ENCODE assay signal across 34 cellular contexts in genomic region chr6:24545691-24546090, GRCh38. TPM values are rescaled to one million over a fixed set of nuclear protein-coding genes. Genes with fewer than 3 reads are reported as not detected.
"Had no signal": no experiment of that assay in that cellular context is flagged by ENCODE, and none has a peak within 500 bp of the region (broad histone marks: within the 10 kb centered on the region; RNA-seq: fewer than 3 reads in every experiment).

No MANE protein-coding gene starts in this region.

- H3K4me2 ChIP-seq: hepatocyte had no signal

- H3K27me3 ChIP-seq: adrenal gland, ascending aorta, gastrocnemius medialis, hepatocyte had no signal

- H3K4me3 ChIP-seq: adrenal gland, ascending aorta, esophagus muscularis mucosa, gastrocnemius medialis, heart right ventricle, hepatocyte had no signal

- H3K27ac ChIP-seq: adrenal gland, ascending aorta, esophagus muscularis mucosa, foreskin keratinocyte, gastrocnemius medialis, heart right ventricle, hepatocyte had no signal

- H2AFZ ChIP-seq: hepatocyte had no signal

- H3K4me1 ChIP-seq: adrenal gland, ascending aorta, esophagus muscularis mucosa, foreskin keratinocyte, gastrocnemius medialis had no signal

- H3K9me3 ChIP-seq: adrenal gland, ascending aorta, esophagus muscularis mucosa, gastrocnemius medialis, heart right ventricle had no signal

- H3K36me3 ChIP-seq: adrenal gland, ascending aorta, esophagus muscularis mucosa, gastrocnemius medialis, heart right ventricle had no signal

- H3K79me2 ChIP-seq: hepatocyte had no signal

- DNase-seq: activated CD4-positive, alpha-beta memory T cell treated with anti-CD3 and anti-CD28 coated beads for 36 hours; activated CD4-positive, alpha-beta T cell treated with anti-CD3 and anti-CD28 coated beads for 36 hours; activated CD4-positive, alpha-beta T cell treated with anti-CD3 and anti-CD28 coated beads, Interleukin-2, amount 10 ng/mL, durations not matched to agents 24 days and 14 days; activated CD4-positive, CD25-positive, alpha-beta regulatory T cell; activated CD4-positive, CD25-positive, alpha-beta regulatory T cell treated with anti-CD3 and anti-CD28 coated beads, Interleukin-2, amount 50 U/mL, for 72 hours; activated CD8-positive, alpha-beta memory T cell treated with anti-CD3 and anti-CD28 coated beads, Interleukin-2, amount 10 ng/mL, durations not matched to agents 7 days and 5 days; activated CD8-positive, alpha-beta memory T cell treated with anti-CD3 and anti-CD28 coated beads, Interleukin-2, amount 50 U/mL, for 4 hours; activated CD8-positive, alpha-beta T cell treated with anti-CD3 and anti-CD28 coated beads, Interleukin-2, amount 10 ng/mL, durations not matched to agents 7 days and 5 days; activated effector memory CD4-positive, alpha-beta T cell treated with anti-CD3 and anti-CD28 coated beads, Interleukin-2, amount 50 U/mL, for 16 hours; activated naive CD4-positive, alpha-beta T cell treated with anti-CD3 and anti-CD28 coated beads for 36 hours; activated naive CD8-positive, alpha-beta T cell treated with anti-CD3 and anti-CD28 coated beads for 36 hours; activated naive CD8-positive, alpha-beta T cell treated with anti-CD3 and anti-CD28 coated beads, Interleukin-2, amount 50 U/mL, for 24 hours; activated T-cell treated with anti-CD3 and anti-CD28 coated beads, Interleukin-2, amount 50 U/mL, for 1 hour; activated T-cell treated with anti-CD3 and anti-CD28 coated beads, Interleukin-2, amount 50 U/mL, for 48 hours; adrenal gland; cortex of kidney; dermis blood vessel endothelial cell; effector CD4-positive, alpha-beta T cell; effector memory CD8-positive, alpha-beta T cell; erythroblast; foreskin keratinocyte; gastrocnemius medialis; heart right ventricle; T-helper 17 cell; T1000 had no signal

- H3K4me3 Mint-ChIP-seq: activated CD4-positive, alpha-beta memory T cell treated with anti-CD3 and anti-CD28 coated beads for 36 hours; activated CD4-positive, alpha-beta T cell treated with anti-CD3 and anti-CD28 coated beads for 36 hours; activated CD4-positive, alpha-beta T cell treated with anti-CD3 and anti-CD28 coated beads, Interleukin-2, amount 10 ng/mL, durations not matched to agents 24 days and 14 days; activated CD8-positive, alpha-beta memory T cell treated with anti-CD3 and anti-CD28 coated beads, Interleukin-2, amount 10 ng/mL, durations not matched to agents 7 days and 5 days; activated CD8-positive, alpha-beta T cell treated with anti-CD3 and anti-CD28 coated beads, Interleukin-2, amount 10 ng/mL, durations not matched to agents 7 days and 5 days; activated naive CD4-positive, alpha-beta T cell treated with anti-CD3 and anti-CD28 coated beads for 36 hours; activated naive CD4-positive, alpha-beta T cell treated with anti-CD3 and anti-CD28 coated beads, Interleukin-2, amount 50 U/mL, for 24 hours; activated naive CD8-positive, alpha-beta T cell treated with anti-CD3 and anti-CD28 coated beads for 36 hours; activated naive CD8-positive, alpha-beta T cell treated with anti-CD3 and anti-CD28 coated beads, Interleukin-2, amount 50 U/mL, for 24 hours; activated T-helper 1 cell treated with anti-CD3 and anti-CD28 coated beads, Interleukin-12 subunit alpha, Interleukin-12 subunit beta, Interleukin-2, Interleukin-4 antibody, amounts not matched to agents 30 ng/mL and 10 ng/mL and 1 ng/mL, durations not matched to agents 14 hours and 24 hours and 36 hours; central memory CD8-positive, alpha-beta T cell; effector memory CD8-positive, alpha-beta T cell; T-helper 17 cell; T-helper 2 cell treated with Interferon-gamma antibody and Interleukin-4, amounts not matched to agents 5 μg/mL and 100 μg/mL, for 36 hours had no signal

- H3K27ac Mint-ChIP-seq: activated CD4-positive, alpha-beta memory T cell treated with anti-CD3 and anti-CD28 coated beads for 36 hours; activated CD4-positive, alpha-beta T cell treated with anti-CD3 and anti-CD28 coated beads for 36 hours; activated CD4-positive, alpha-beta T cell treated with anti-CD3 and anti-CD28 coated beads, Interleukin-2, amount 10 ng/mL, durations not matched to agents 24 days and 14 days; activated CD8-positive, alpha-beta memory T cell treated with anti-CD3 and anti-CD28 coated beads, Interleukin-2, amount 10 ng/mL, durations not matched to agents 7 days and 5 days; activated CD8-positive, alpha-beta T cell treated with anti-CD3 and anti-CD28 coated beads, Interleukin-2, amount 10 ng/mL, durations not matched to agents 7 days and 5 days; activated naive CD4-positive, alpha-beta T cell treated with anti-CD3 and anti-CD28 coated beads for 36 hours; activated naive CD4-positive, alpha-beta T cell treated with anti-CD3 and anti-CD28 coated beads, Interleukin-2, amount 50 U/mL, for 24 hours; activated naive CD8-positive, alpha-beta T cell treated with anti-CD3 and anti-CD28 coated beads for 36 hours; activated naive CD8-positive, alpha-beta T cell treated with anti-CD3 and anti-CD28 coated beads, Interleukin-2, amount 50 U/mL, for 24 hours; activated T-helper 1 cell treated with anti-CD3 and anti-CD28 coated beads, Interleukin-12 subunit alpha, Interleukin-12 subunit beta, Interleukin-2, Interleukin-4 antibody, amounts not matched to agents 30 ng/mL and 10 ng/mL and 1 ng/mL, durations not matched to agents 14 hours and 24 hours and 36 hours; activated T-helper 2 cell treated with anti-CD3 and anti-CD28 coated beads, Interferon-gamma antibody, Interleukin-2, Interleukin-4, amounts not matched to agents 10 μg/mL and 5 μg/mL and 100 μg/mL, durations not matched to agents 14 hours and 24 hours and 36 hours; effector memory CD8-positive, alpha-beta T cell; T-helper 17 cell; T-helper 2 cell treated with Interferon-gamma antibody and Interleukin-4, amounts not matched to agents 5 μg/mL and 100 μg/mL, for 36 hours had no signal

- H3K4me1 Mint-ChIP-seq: central memory CD8-positive, alpha-beta T cell; T-helper 17 cell had no signal

- ATAC-seq: activated CD4-positive, alpha-beta T cell treated with anti-CD3 and anti-CD28 coated beads for 36 hours; activated CD8-positive, alpha-beta memory T cell treated with anti-CD3 and anti-CD28 coated beads, Interleukin-2, amount 10 ng/mL, durations not matched to agents 7 days and 5 days; activated CD8-positive, alpha-beta T cell treated with anti-CD3 and anti-CD28 coated beads, Interleukin-2, amount 10 ng/mL, durations not matched to agents 7 days and 5 days; activated naive CD8-positive, alpha-beta T cell treated with anti-CD3 and anti-CD28 coated beads, Interleukin-2, amount 50 U/mL, for 24 hours; effector memory CD8-positive, alpha-beta T cell; foreskin keratinocyte; gastrocnemius medialis; T-helper 17 cell had no signal

- H3K36me3 Mint-ChIP-seq: activated CD4-positive, alpha-beta memory T cell treated with anti-CD3 and anti-CD28 coated beads for 36 hours; activated CD8-positive, alpha-beta memory T cell treated with anti-CD3 and anti-CD28 coated beads, Interleukin-2, amount 10 ng/mL, durations not matched to agents 7 days and 5 days; activated naive CD4-positive, alpha-beta T cell treated with anti-CD3 and anti-CD28 coated beads, Interleukin-2, amount 50 U/mL, for 24 hours; activated naive CD8-positive, alpha-beta T cell treated with anti-CD3 and anti-CD28 coated beads for 36 hours; brain had no signal

- H3K9me3 Mint-ChIP-seq: activated CD4-positive, alpha-beta memory T cell treated with anti-CD3 and anti-CD28 coated beads for 36 hours; activated CD4-positive, alpha-beta T cell treated with anti-CD3 and anti-CD28 coated beads, Interleukin-2, amount 10 ng/mL, durations not matched to agents 24 days and 14 days; activated naive CD4-positive, alpha-beta T cell treated with anti-CD3 and anti-CD28 coated beads for 36 hours; activated naive CD4-positive, alpha-beta T cell treated with anti-CD3 and anti-CD28 coated beads, Interleukin-2, amount 50 U/mL, for 24 hours; activated naive CD8-positive, alpha-beta T cell treated with anti-CD3 and anti-CD28 coated beads for 36 hours; activated naive CD8-positive, alpha-beta T cell treated with anti-CD3 and anti-CD28 coated beads, Interleukin-2, amount 50 U/mL, for 24 hours; activated T-helper 1 cell treated with anti-CD3 and anti-CD28 coated beads, Interleukin-12 subunit alpha, Interleukin-12 subunit beta, Interleukin-2, Interleukin-4 antibody, amounts not matched to agents 30 ng/mL and 10 ng/mL and 1 ng/mL, durations not matched to agents 14 hours and 24 hours and 36 hours; activated T-helper 2 cell treated with anti-CD3 and anti-CD28 coated beads, Interferon-gamma antibody, Interleukin-2, Interleukin-4, amounts not matched to agents 10 μg/mL and 5 μg/mL and 100 μg/mL, durations not matched to agents 14 hours and 24 hours and 36 hours; brain; central memory CD8-positive, alpha-beta T cell; effector memory CD8-positive, alpha-beta T cell; T-helper 2 cell treated with Interferon-gamma antibody and Interleukin-4, amounts not matched to agents 5 μg/mL and 100 μg/mL, for 36 hours had no signal

RNA-seq across cellular contexts. Expression of gene GPLD1, which starts 56.3 kb away (rescaled TPM):
- polyA plus RNA-seq: foreskin keratinocyte had no signal
